21 cellular contexts compared by ENCODE assay signal in genomic region chr6:168837231-168837903, GRCh38.
DNase-seq lines count a peak whose midpoint lies in the region; ATAC-seq and TF ChIP-seq lines count a peak whose summit lies in the region.
"Had no signal": no experiment of that assay in that cellular context is flagged by ENCODE, and none has a peak within 500 bp of the region (broad histone marks: within the 10 kb centered on the region; RNA-seq: fewer than 3 reads in every experiment).

No MANE protein-coding gene starts in this region.

- peak; percentile 74 for DNase-seq in DMS153 (lab: John Stamatoyannopoulos, UW)
- no peak for DNase-seq in DMS153 treated with DMSO at 0.1 percent for 48 hours (lab: John Stamatoyannopoulos, UW; ENCODE audit: unreplicated experiment)
- peak; percentile 24 for DNase-seq in DMS53 treated with DMSO at 0.1 percent for 48 hours (lab: John Stamatoyannopoulos, UW; ENCODE audit: unreplicated experiment)
- no peak for DNase-seq in WTC11 (ENCODE audit: low spot score)
- DNase-seq in nephron progenitor cell: no peak
- DNase-seq in LoVo (ENCODE audit: low spot score): no peak
- DNase-seq in activated CD8-positive, alpha-beta memory T cell treated with anti-CD3 and anti-CD28 coated beads for 24 hours: no peak
- DNase-seq in activated T-cell treated with anti-CD3 and anti-CD28 coated beads, Interleukin-2, amount 50 U/mL, for 48 hours: no peak
- DNase-seq: activated CD4-positive, alpha-beta T cell treated with anti-CD3 and anti-CD28 coated beads for 1 hour; activated naive CD4-positive, alpha-beta T cell; activated T-cell treated with anti-CD3 and anti-CD28 coated beads, Interleukin-2, amount 50 U/mL, for 4 hours; CD4-positive, alpha-beta memory T cell; colonic mucosa; effector memory CD4-positive, alpha-beta T cell; foreskin melanocyte; lower lobe of right lung; mucosa of descending colon; NCI-H1694 treated with DMSO at 0.1 percent for 48 hours; NCI-H446; T-cell; transverse colon had no signal

- POLR2A ChIA-PET in WTC11 (lab: Charles Lee): no interaction called here

- CTCF ChIA-PET in WTC11 (lab: Charles Lee): interaction anchor here (1.0 to 1.2 kb wide), 2 partner anchors 12 to 22 kb away, joined by 3 to 4 read pairs; no protein-coding TSS in a partner anchor

- no peak for TF ChIP-seq CTCF in WTC11 (IDR thresholded peaks at IDR 0.05)
- TF ChIP-seq CTCF in nephron progenitor cell (IDR thresholded peaks at IDR 0.05): no peak

- H3K9me3 Mint-ChIP-seq in WTC11 (0 out of 2 replicates have a peak, but pooled peaks cover 4% of the 10 kb centered on the region), nephron progenitor cell (peaks cover 10% of the 10 kb centered on the region)
- H3K9me3 Mint-ChIP-seq: activated T-cell treated with anti-CD3 and anti-CD28 coated beads, Interleukin-2, amount 50 U/mL, for 4 hours had no signal

- H3K36me3 Mint-ChIP-seq in WTC11 (peaks cover 3% of the 10 kb centered on the region; the same call in 1 of the 2 replicates), nephron progenitor cell (ENCODE audit: low read depth) (no peaks in the 10 kb centered on the region)
- H3K36me3 Mint-ChIP-seq: CD4-positive, alpha-beta memory T cell; T-cell had no signal

- peaks cover 46% of the 10 kb centered on the region for H3K4me1 Mint-ChIP-seq in WTC11
- peaks cover 59% of the 10 kb centered on the region for H3K4me1 Mint-ChIP-seq in nephron progenitor cell
- H3K4me1 Mint-ChIP-seq: CD4-positive, alpha-beta memory T cell had no signal

- ATAC-seq in WTC11: peak; percentile 84
- ATAC-seq: activated T-cell treated with anti-CD3 and anti-CD28 coated beads, Interleukin-2, amount 50 U/mL, for 4 hours; lower lobe of right lung; T-cell had no signal

- peak overlapping the region; percentile 49 for H3K27ac Mint-ChIP-seq in WTC11
- peak overlapping the region; percentile 12 for H3K27ac Mint-ChIP-seq in nephron progenitor cell
- H3K27ac Mint-ChIP-seq: CD4-positive, alpha-beta memory T cell; T-cell had no signal

- H3K27me3 Mint-ChIP-seq in WTC11 (ENCODE audit: low read depth) (peaks cover 2% of the 10 kb centered on the region; the same call in 1 of the 2 replicates), nephron progenitor cell (ENCODE audit: low read depth, poor library complexity) (peaks cover 18% of the 10 kb centered on the region)

- H3K4me3 Mint-ChIP-seq in WTC11 (no peak overlapping the region), nephron progenitor cell (no peak overlapping the region)
- H3K4me3 Mint-ChIP-seq: activated T-cell treated with anti-CD3 and anti-CD28 coated beads, Interleukin-2, amount 50 U/mL, for 4 hours; CD4-positive, alpha-beta memory T cell; T-cell had no signal

TF ChIP-seq in WTC11, 78 proteins besides CTCF, POLR2A, EP300 and RAD21:
- TF ChIP-seq, protein P1, sequence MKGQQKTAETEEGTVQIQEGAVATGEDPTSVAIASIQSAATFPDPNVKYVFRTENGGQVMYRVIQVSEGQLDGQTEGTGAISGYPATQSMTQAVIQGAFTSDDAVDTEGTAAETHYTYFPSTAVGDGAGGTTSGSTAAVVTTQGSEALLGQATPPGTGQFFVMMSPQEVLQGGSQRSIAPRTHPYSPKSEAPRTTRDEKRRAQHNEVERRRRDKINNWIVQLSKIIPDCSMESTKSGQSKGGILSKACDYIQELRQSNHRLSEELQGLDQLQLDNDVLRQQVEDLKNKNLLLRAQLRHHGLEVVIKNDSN (CRISPR knock-in tag; IDR thresholded peaks at IDR 0.05): no peak
- peak; percentile 37; the same call in 1 of the 2 replicates for TF ChIP-seq MAX (CRISPR knock-in tag; IDR thresholded peaks at IDR 0.05)

Comparison
In these comparisons a context has a peak if more than half of its experiments do, and no peak if none do; other contexts are left out.
1. DNase-seq: peak in DMS153 (single experiment) and DMS53 treated with DMSO at 0.1 percent for 48 hours (single experiment); none in DMS153 treated with DMSO at 0.1 percent for 48 hours (single experiment), WTC11 (single experiment), nephron progenitor cell (single experiment), LoVo (single experiment), activated CD8-positive, alpha-beta memory T cell treated with anti-CD3 and anti-CD28 coated beads for 24 hours (single experiment) and activated T-cell treated with anti-CD3 and anti-CD28 coated beads, Interleukin-2, amount 50 U/mL, for 48 hours (0 of 2).